9 cellular contexts compared by ENCODE assay signal in genomic region chr14:89507926-89508460, GRCh38.
DNase-seq lines count a peak whose midpoint lies in the region; ATAC-seq, FAIRE-seq and TF ChIP-seq lines count a peak whose summit lies in the region.
"Had no signal": no experiment of that assay in that cellular context is flagged by ENCODE, and none has a peak within 500 bp of the region (broad histone marks: within the 10 kb centered on the region; RNA-seq: fewer than 3 reads in every experiment).

No MANE protein-coding gene starts in this region.

- H3K4me2 ChIP-seq in HCT116 (ENCODE audit: low read length) (peak overlapping the region; percentile 63), keratinocyte (ENCODE audit: control insufficient read depth, extremely low read depth, insufficient read depth, low read depth, low read length) (peak overlapping the region; percentile 66)

- intact Hi-C loops in HCT116 (cut with micrococcal nuclease), result no loop called here

- H3K4me3 ChIP-seq in ACC112 (ENCODE audit: low read depth, low read length), result peak overlapping the region; percentile 25; the same call in 1 of the 2 replicates
- H3K4me3 ChIP-seq in HCT116 (replicated peaks in 1 of 2; ENCODE audit: low read depth in 1 of 2, low read length in 2 of 2), result no peak overlapping the region
- no peak overlapping the region for H3K4me3 ChIP-seq in keratinocyte (ENCODE audit: control insufficient read depth in 2 of 3, extremely low read depth in 1 of 3, insufficient read depth in 2 of 3, low read depth in 1 of 3, low read length in 3 of 3)

- H3K4me1 ChIP-seq in ACC112 (ENCODE audit: control insufficient read depth, insufficient read depth, low read length, unreplicated experiment), result peaks cover 42% of the 10 kb centered on the region
- peaks cover 18 to 31% of the 10 kb centered on the region in 2 experiments for H3K4me1 ChIP-seq in HCT116 (ENCODE audit: control insufficient read depth in 1 of 2, insufficient read depth in 2 of 2, low read length in 2 of 2)
- H3K4me1 ChIP-seq in keratinocyte (ENCODE audit: control insufficient read depth, extremely low read depth, insufficient read depth, low read length), result peaks cover 18% of the 10 kb centered on the region

- peaks cover 74% of the 10 kb centered on the region for H3K4me1 Mint-ChIP-seq in activated naive CD8-positive, alpha-beta T cell (ENCODE audit: low read depth)

- H3K27ac ChIP-seq in ACC112 (ENCODE audit: low read depth, low read length) (peak overlapping the region; percentile 67), HCT116 (ENCODE audit: low read depth, low read length) (no peak overlapping the region; the same call in 1 of the 2 replicates), keratinocyte (ENCODE audit: control insufficient read depth, insufficient read depth, low read length) (peak overlapping the region; percentile 4), caudate nucleus (ENCODE audit: low read depth, low read length) (no peak overlapping the region)

- peak; percentile 38 for DNase-seq in HCT116 (ENCODE audit: low read depth, low spot score)
- DNase-seq in keratinocyte (ENCODE audit: low read depth, low spot score), result peak; percentile 36
- DNase-seq in HTR-8/SVneo (ENCODE audit: insufficient read length, low spot score), result no peak
- DNase-seq in NCI-H1417 (lab: John Stamatoyannopoulos, UW), result no peak
- no peak for DNase-seq in caudate nucleus (lab: John Stamatoyannopoulos, UW)
- DNase-seq: cortex of kidney had no signal

- ATAC-seq in HCT116 (peak; percentile 80), GM18861 (IDR thresholded peaks at IDR 0.05; ENCODE audit: unreplicated experiment) (no peak)

- TF ChIP-seq RAD21 in HCT116 (IDR thresholded peaks at IDR 0.05; ENCODE audit: low read depth), result no peak

- RAD21 ChIA-PET in HCT116 (lab: Charles Lee; ENCODE audit: low non-redundant PET in 1 of 2, low total read pairs in 2 of 2, uncharacterized antibody in 2 of 2, unreplicated experiment in 2 of 2), result no interaction called here

- H3K27me3 ChIP-seq in ACC112 (ENCODE audit: insufficient read depth, low read length) (no peaks in the 10 kb centered on the region), HCT116 (ENCODE audit: insufficient read depth, low read length) (no peaks in the 10 kb centered on the region), keratinocyte (ENCODE audit: control insufficient read depth, extremely low read depth, insufficient read depth, low read length) (no peaks in the 10 kb centered on the region)

- H3K9ac ChIP-seq in HCT116 (ENCODE audit: low read length) (no peak overlapping the region), keratinocyte (ENCODE audit: control insufficient read depth, extremely low read depth, insufficient read depth, low read length) (no peak overlapping the region)

- TF ChIP-seq CTCF in HCT116 (IDR thresholded peaks at IDR 0.05 in 2 of 3, conservative IDR thresholded peaks at IDR 0.05 in 1 of 3; ENCODE audit: borderline replicate concordance in 1 of 3, insufficient read depth in 1 of 3, low read depth in 2 of 3, low read length in 2 of 3) (no peak), keratinocyte (optimal IDR thresholded peaks at IDR 0.05 in 1 of 3, IDR thresholded peaks at IDR 0.05 in 1 of 3, conservative IDR thresholded peaks at IDR 0.05 in 1 of 3; ENCODE audit: extremely low read depth in 1 of 3, insufficient read depth in 2 of 3, low read length in 3 of 3) (no peak)

- no peak overlapping the region for H3K4me3 Mint-ChIP-seq in activated naive CD8-positive, alpha-beta T cell

- H3K9me3 ChIP-seq in HCT116 (ENCODE audit: control insufficient read depth in 1 of 2, insufficient read depth in 1 of 2, low read depth in 1 of 2, low read length in 2 of 2) (no peaks in the 10 kb centered on the region), keratinocyte (ENCODE audit: control insufficient read depth, low read depth, low read length) (no peaks in the 10 kb centered on the region)

- H3K9me1 ChIP-seq in keratinocyte (ENCODE audit: control insufficient read depth, extremely low read depth, insufficient read depth, low read length), result no peaks in the 10 kb centered on the region

- dilution Hi-C loops in keratinocyte (cut with MboI; ENCODE audit: extremely low pct_ligation_motif_present, low sequenced_read_pairs), result no loop called here

- peak overlapping the region; percentile 36 for H3K27ac Mint-ChIP-seq in activated naive CD8-positive, alpha-beta T cell

- H3K36me3 ChIP-seq in ACC112 (ENCODE audit: insufficient read depth, low read length), result no peaks in the 10 kb centered on the region
- H3K36me3 ChIP-seq in HCT116 (ENCODE audit: control insufficient read depth in 1 of 2, insufficient read depth in 2 of 2, low read length in 2 of 2), result no peaks in the 10 kb centered on the region
- no peaks in the 10 kb centered on the region for H3K36me3 ChIP-seq in keratinocyte (ENCODE audit: control insufficient read depth in 2 of 2, extremely low read depth in 1 of 2, insufficient read depth in 2 of 2, low read length in 2 of 2)

- H4K20me1 ChIP-seq in HCT116 (ENCODE audit: insufficient read depth), result no peaks in the 10 kb centered on the region
- no peaks in the 10 kb centered on the region for H4K20me1 ChIP-seq in keratinocyte (ENCODE audit: control insufficient read depth, extremely low read depth, insufficient read depth, low read length)

- H3K27me3 Mint-ChIP-seq in activated naive CD8-positive, alpha-beta T cell, result no peaks in the 10 kb centered on the region

- CTCF ChIA-PET in HCT116 (lab: Charles Lee), result no interaction called here

- no peaks in the 10 kb centered on the region for H3K79me2 ChIP-seq in ACC112 (ENCODE audit: control insufficient read depth, insufficient read depth, low read length, unreplicated experiment)
- H3K79me2 ChIP-seq in HCT116 (ENCODE audit: insufficient read depth, low read length), result no peaks in the 10 kb centered on the region
- H3K79me2 ChIP-seq in keratinocyte (ENCODE audit: control insufficient read depth, insufficient read depth, low read length), result no peaks in the 10 kb centered on the region

- POLR2A ChIA-PET in HCT116 (lab: Charles Lee), result no interaction called here

- BruUV-seq in HCT116 (replicated peaks; lab: Mats Ljungman, UMichigan), result no TSS peak

- TF ChIP-seq POLR2A in HCT116 (IDR thresholded peaks at IDR 0.05; ENCODE audit: borderline replicate concordance, extremely low read depth, insufficient read depth, insufficient read length), result no peak

- H3K9me3 Mint-ChIP-seq in activated naive CD8-positive, alpha-beta T cell (ENCODE audit: low read depth), result no peaks in the 10 kb centered on the region

- no peak overlapping the region for H2AFZ ChIP-seq in ACC112 (ENCODE audit: low read length, unreplicated experiment)
- no peak overlapping the region for H2AFZ ChIP-seq in HCT116 (ENCODE audit: low read depth, low read length, poor library complexity, severe bottlenecking)
- H2AFZ ChIP-seq in keratinocyte (ENCODE audit: control insufficient read depth, low read length), result no peak overlapping the region

- H3K36me3 Mint-ChIP-seq in activated naive CD8-positive, alpha-beta T cell, result peaks cover 7% of the 10 kb centered on the region

- no peaks in the 10 kb centered on the region for H3K9me2 ChIP-seq in HCT116 (ENCODE audit: insufficient read depth)

- FAIRE-seq in keratinocyte (lab: Jason Lieb, UNC) (no peak), HTR-8/SVneo (lab: Jason Lieb, UNC) (no peak)

TF ChIP-seq in HCT116, 20 proteins besides CTCF, POLR2A, EP300 and RAD21 (continues in another document):
- TF ChIP-seq ZNF274 (IDR thresholded peaks at IDR 0.05; ENCODE audit: low read depth, low read length), result no peak
- no peak for TF ChIP-seq ELF1 (IDR thresholded peaks at IDR 0.05; ENCODE audit: borderline replicate concordance, low read depth)
- TF ChIP-seq YY1 (IDR thresholded peaks at IDR 0.05; ENCODE audit: extremely low read depth, insufficient replicate concordance, low read depth, low read length), result no peak
- no peak for TF ChIP-seq EZH2 (IDR thresholded peaks at IDR 0.05)
- no peak for TF ChIP-seq SRF (IDR thresholded peaks at IDR 0.05; ENCODE audit: low read depth)
- TF ChIP-seq TCF7L2 (IDR thresholded peaks at IDR 0.05; ENCODE audit: borderline replicate concordance, extremely low read depth, insufficient read depth, insufficient read length), result no peak
- no peak for TF ChIP-seq EGR1 (IDR thresholded peaks at IDR 0.05; ENCODE audit: low read depth)
- TF ChIP-seq MAX (IDR thresholded peaks at IDR 0.05), result no peak
- TF ChIP-seq REST (IDR thresholded peaks at IDR 0.05; ENCODE audit: low read depth), result no peak
- no peak for TF ChIP-seq POLR2AphosphoS5 (IDR thresholded peaks at IDR 0.05; ENCODE audit: low read depth, low read length)
- no peak for TF ChIP-seq FOSL1 (IDR thresholded peaks at IDR 0.05; ENCODE audit: low read depth)
- TF ChIP-seq SP1 (IDR thresholded peaks at IDR 0.05; ENCODE audit: low read depth), result no peak
- TF ChIP-seq ATF3 (IDR thresholded peaks at IDR 0.05), result no peak

Comparison
In these comparisons a context has a peak if more than half of its experiments do, and no peak if none do; other contexts are left out.
1. H3K27ac ChIP-seq: peak in ACC112 (single experiment) and keratinocyte (single experiment); none in HCT116 (single experiment) and caudate nucleus (single experiment).
2. DNase-seq: peak in HCT116 (single experiment) and keratinocyte (single experiment); none in HTR-8/SVneo (single experiment), NCI-H1417 (0 of 3) and caudate nucleus (0 of 61).